Comparison of ENCODE assay signal across 8 cellular contexts in the genomic region with DNA sequence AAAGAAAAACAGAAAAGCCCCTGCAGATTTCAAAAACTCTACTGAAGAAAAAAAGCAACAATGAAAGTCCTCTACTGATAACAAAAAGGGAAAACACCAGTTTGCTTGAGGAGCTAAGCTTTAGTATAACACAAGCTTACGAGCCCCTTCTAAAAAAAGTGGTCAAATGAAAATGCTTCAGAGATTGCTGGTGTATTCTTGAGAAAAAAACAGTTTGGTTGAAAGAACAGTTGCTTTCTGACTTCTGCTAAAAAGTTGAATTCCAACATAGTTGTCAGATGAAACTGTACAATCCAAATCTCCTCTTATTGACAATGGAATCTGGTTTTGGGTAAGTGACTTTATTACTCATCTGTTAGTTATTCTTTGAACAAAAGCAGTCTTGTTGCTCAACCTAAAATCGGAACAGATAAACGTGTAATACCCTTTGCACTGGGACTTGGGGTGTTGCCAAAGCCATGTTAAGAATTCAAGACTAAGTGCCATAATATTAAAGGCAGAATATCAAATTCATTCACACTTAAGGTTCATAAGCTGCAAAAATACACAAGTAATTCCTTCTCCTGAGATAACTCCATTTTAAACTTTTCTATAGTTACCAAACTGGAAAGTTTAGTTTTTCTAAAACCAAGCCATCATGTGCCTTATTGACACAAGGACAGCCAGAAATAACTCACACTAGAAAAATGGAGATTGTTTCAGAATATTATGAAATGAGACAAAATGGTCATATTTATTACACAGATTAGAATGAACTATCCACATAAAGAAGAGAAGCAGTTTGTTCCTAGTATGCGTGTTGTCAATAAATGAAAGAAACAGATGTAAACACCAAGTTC. TPM values are rescaled to one million over a fixed set of nuclear protein-coding genes. Genes with fewer than 3 reads are reported as not detected.
DNase-seq lines count a peak whose midpoint lies in the region; ATAC-seq and TF ChIP-seq lines count a peak whose summit lies in the region.

No MANE protein-coding gene starts in this region.

- CTCF ChIA-PET in activated CD8-positive, alpha-beta T cell treated with anti-CD3 and anti-CD28 coated beads for 36 hours (lab: Charles Lee) = no interaction called here

- no peak for ATAC-seq in natural killer cell treated with Interleukin-12 subunit alpha and Interleukin-12 subunit beta and Interleukin-15 and Interleukin-18, amount 100 ng/mL, for 72 hours
- ATAC-seq in natural killer cell (no peak), HG03066 (IDR thresholded peaks at IDR 0.05; ENCODE audit: low read depth, unreplicated experiment) (peak; percentile 50), naive B cell (ENCODE audit: low read depth in 2 of 2) (no peak)
- ATAC-seq in activated CD8-positive, alpha-beta T cell treated with anti-CD3 and anti-CD28 coated beads for 36 hours = no peak

- peak overlapping the region in 1 of 2 donors; percentile 60 for H3K27ac Mint-ChIP-seq in natural killer cell treated with Interleukin-12 subunit alpha and Interleukin-12 subunit beta and Interleukin-15 and Interleukin-18, amount 100 ng/mL, for 72 hours
- H3K27ac Mint-ChIP-seq in natural killer cell (no peak overlapping the region), naive B cell (peak overlapping the region in 5 of 6 donors; percentile 75 to 93 (median 88))
- H3K27ac Mint-ChIP-seq in activated CD8-positive, alpha-beta T cell treated with anti-CD3 and anti-CD28 coated beads for 36 hours = peak overlapping the region; percentile 70

- H3K36me3 Mint-ChIP-seq in natural killer cell treated with Interleukin-12 subunit alpha and Interleukin-12 subunit beta and Interleukin-15 and Interleukin-18, amount 100 ng/mL, for 72 hours = no peaks in the 10 kb centered on the region
- H3K36me3 Mint-ChIP-seq in natural killer cell (no peaks in the 10 kb centered on the region), naive B cell (no peaks in the 10 kb centered on the region)
- H3K36me3 Mint-ChIP-seq in activated CD8-positive, alpha-beta T cell treated with anti-CD3 and anti-CD28 coated beads for 36 hours (ENCODE audit: low read depth) = peaks cover 2% of the 10 kb centered on the region

- DNase-seq in natural killer cell treated with Interleukin-12 subunit alpha and Interleukin-12 subunit beta and Interleukin-15 and Interleukin-18, amount 100 ng/mL, for 72 hours (ENCODE audit: low spot score) = no peak
- DNase-seq in natural killer cell (no peak), naive B cell (no peak), C1 segment of cervical spinal cord (lab: John Stamatoyannopoulos, UW) (no peak)
- DNase-seq in activated CD8-positive, alpha-beta T cell treated with anti-CD3 and anti-CD28 coated beads for 36 hours = no peak
- no peak for DNase-seq in activated CD8-positive, alpha-beta memory T cell treated with anti-CD3 and anti-CD28 coated beads, Interleukin-2, amount 50 U/mL, for 4 hours
- no peak for DNase-seq in stimulated activated CD4-positive, alpha-beta T cell treated with anti-CD3 and anti-CD28 coated beads, Interleukin-2, amount 100 ng/mL, for 48 hours

- peaks cover 6 to 7% of the 10 kb centered on the region in 2 donors for H3K4me1 Mint-ChIP-seq in natural killer cell treated with Interleukin-12 subunit alpha and Interleukin-12 subunit beta and Interleukin-15 and Interleukin-18, amount 100 ng/mL, for 72 hours (ENCODE audit: low read depth in 2 of 2)
- H3K4me1 Mint-ChIP-seq in natural killer cell (peaks cover 6 to 7% of the 10 kb centered on the region in 2 donors), naive B cell (peaks cover 21 to 52% (median 46%) of the 10 kb centered on the region in 3 donors)
- peaks cover 25% of the 10 kb centered on the region for H3K4me1 Mint-ChIP-seq in activated CD8-positive, alpha-beta T cell treated with anti-CD3 and anti-CD28 coated beads for 36 hours (ENCODE audit: low read depth)

- POLR2A ChIA-PET in activated CD8-positive, alpha-beta T cell treated with anti-CD3 and anti-CD28 coated beads for 36 hours (lab: Charles Lee) = no interaction called here

- peak overlapping the region; percentile 15 for H3K4me3 Mint-ChIP-seq in natural killer cell treated with Interleukin-12 subunit alpha and Interleukin-12 subunit beta and Interleukin-15 and Interleukin-18, amount 100 ng/mL, for 72 hours
- H3K4me3 Mint-ChIP-seq in natural killer cell (no peak overlapping the region), naive B cell (peak overlapping the region; percentile 27 to 89 (median 82))
- peak overlapping the region; percentile 57 for H3K4me3 Mint-ChIP-seq in activated CD8-positive, alpha-beta T cell treated with anti-CD3 and anti-CD28 coated beads for 36 hours

- peaks cover 3 to 6% of the 10 kb centered on the region in 2 donors for H3K27me3 Mint-ChIP-seq in natural killer cell treated with Interleukin-12 subunit alpha and Interleukin-12 subunit beta and Interleukin-15 and Interleukin-18, amount 100 ng/mL, for 72 hours
- H3K27me3 Mint-ChIP-seq in natural killer cell (ENCODE audit: low read depth in 2 of 2) = peaks cover 4 to 18% of the 10 kb centered on the region in 2 donors
- no peaks in the 10 kb centered on the region for H3K27me3 Mint-ChIP-seq in activated CD8-positive, alpha-beta T cell treated with anti-CD3 and anti-CD28 coated beads for 36 hours
- no peaks in the 10 kb centered on the region for H3K27me3 Mint-ChIP-seq in naive B cell

- intact Hi-C loops in natural killer cell (cut with micrococcal nuclease) = no loop called here
- intact Hi-C loops in activated CD8-positive, alpha-beta T cell treated with anti-CD3 and anti-CD28 coated beads for 36 hours (cut with micrococcal nuclease) = loop anchor here (10.0 kb wide), 1 partner anchor 224 kb away; no protein-coding TSS in a partner anchor

- no peaks in the 10 kb centered on the region for H3K9me3 Mint-ChIP-seq in natural killer cell treated with Interleukin-12 subunit alpha and Interleukin-12 subunit beta and Interleukin-15 and Interleukin-18, amount 100 ng/mL, for 72 hours
- H3K9me3 Mint-ChIP-seq in natural killer cell (no peaks in the 10 kb centered on the region), naive B cell (no peaks in the 10 kb centered on the region)
- no peaks in the 10 kb centered on the region for H3K9me3 Mint-ChIP-seq in activated CD8-positive, alpha-beta T cell treated with anti-CD3 and anti-CD28 coated beads for 36 hours

- TF ChIP-seq CTCF in natural killer cell (IDR thresholded peaks at IDR 0.05) = no peak
- no peak for TF ChIP-seq CTCF in activated CD8-positive, alpha-beta T cell treated with anti-CD3 and anti-CD28 coated beads for 36 hours (IDR thresholded peaks at IDR 0.05)

RNA-seq across cellular contexts. Expression of a gene that starts 45.3 kb away (rescaled TPM):
- total RNA-seq in natural killer cell treated with Interleukin-12 subunit alpha and Interleukin-12 subunit beta and Interleukin-15 and Interleukin-18, amount 100 ng/mL, for 72 hours = 1 to 10 TPM; 5.3 to 6.6 TPM
- total RNA-seq in natural killer cell = 1 to 10 TPM; 3.5 to 5.8 (median 4.0) TPM
- total RNA-seq in activated CD8-positive, alpha-beta T cell treated with anti-CD3 and anti-CD28 coated beads for 36 hours = 10 to 100 TPM in 1 of 2 experiments, 1 to 10 TPM in 1; 9.4 to 11.7 TPM
- 10 to 100 TPM in 5 of 6 donors, 1 to 10 TPM in 1; 8.4 to 19.7 (median 15.7) TPM for polyA plus RNA-seq in naive B cell (ENCODE audit: low read depth in 6 of 6)

Comparison
In these comparisons a context has a peak if more than half of its experiments do, and no peak if none do; other contexts are left out.
1. H3K27ac Mint-ChIP-seq: peak in activated CD8-positive, alpha-beta T cell treated with anti-CD3 and anti-CD28 coated beads for 36 hours (single experiment) and naive B cell (5 of 6); none in natural killer cell (0 of 2).